Comparison of ENCODE assay signal across 10 cellular contexts in the genomic region with DNA sequence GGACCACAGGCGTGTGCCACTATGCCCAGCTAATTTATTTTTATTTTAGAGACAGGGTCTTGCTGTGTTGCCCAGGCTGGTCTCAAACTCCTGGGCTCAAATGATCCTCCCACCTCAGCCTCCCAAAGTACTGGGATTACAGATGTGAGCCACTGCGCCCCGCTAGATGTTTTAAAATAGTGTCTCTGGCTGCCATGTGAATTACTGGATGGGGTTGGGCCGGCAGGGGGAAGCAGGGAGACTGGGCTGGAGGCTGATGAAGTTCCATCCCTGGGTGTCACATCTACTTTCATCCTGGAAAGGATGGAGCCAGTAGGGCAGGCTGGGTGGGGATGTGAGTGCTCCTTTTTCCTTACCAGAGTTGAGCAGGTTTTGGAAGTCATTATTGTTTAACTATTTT. TPM values are rescaled to one million over a fixed set of nuclear protein-coding genes. Genes with fewer than 3 reads are reported as not detected.
DNase-seq lines count a peak whose midpoint lies in the region; ATAC-seq and TF ChIP-seq lines count a peak whose summit lies in the region.
"Had no signal": no experiment of that assay in that cellular context is flagged by ENCODE, and none has a peak within 500 bp of the region (broad histone marks: within the 10 kb centered on the region; RNA-seq: fewer than 3 reads in every experiment).

No MANE protein-coding gene starts in this region.

- H3K79me2 ChIP-seq in PC-3 (ENCODE audit: low read length) = no peaks in the 10 kb centered on the region

- no peak overlapping the region for H3K4me3 Mint-ChIP-seq in type B pancreatic cell
- H3K4me3 Mint-ChIP-seq: dendritic cell treated with granulocyte-macrophage colony-stimulating factor and Interleukin-4, amounts not matched to agents 40 ng/mL and 50 ng/mL, for 4 days had no signal

- H3K4me3 ChIP-seq in left ventricle myocardium inferior = no peak overlapping the region
- H3K4me3 ChIP-seq in right cardiac atrium (ENCODE audit: low read length) = no peak overlapping the region
- H3K4me3 ChIP-seq in PC-3 (ENCODE audit: low read length) = no peak overlapping the region
- no peak overlapping the region for H3K4me3 ChIP-seq in fibroblast of pulmonary artery (replicated peaks; ENCODE audit: low read depth, low read length)
- no peak overlapping the region for H3K4me3 ChIP-seq in stomach
- H3K4me3 ChIP-seq: Peyer's patch had no signal

- no peaks in the 10 kb centered on the region for H3K36me3 Mint-ChIP-seq in type B pancreatic cell

- DNase-seq in left ventricle myocardium inferior = no peak
- no peak for DNase-seq in right cardiac atrium
- peak; percentile 37 for DNase-seq in PC-3
- peak; percentile 15 for DNase-seq in fibroblast of pulmonary artery (ENCODE audit: low read depth)
- DNase-seq in type B pancreatic cell (ENCODE audit: extremely low spot score, unreplicated experiment) = no peak
- no peak for DNase-seq in DMS79 treated with DMSO at 0.1 percent for 48 hours (lab: John Stamatoyannopoulos, UW)
- DNase-seq in stomach = no peak
- DNase-seq in NCI-H1105 (lab: John Stamatoyannopoulos, UW) = no peak
- DNase-seq: Peyer's patch had no signal

- CTCF ChIA-PET in PC-3 (lab: Charles Lee) = no interaction called here

- TF ChIP-seq EP300 in stomach (IDR thresholded peaks at IDR 0.05) = no peak

- H3K9ac ChIP-seq in PC-3 (ENCODE audit: low read length) = no peak overlapping the region

- no TSS peak for BruUV-seq in PC-3 (replicated peaks; lab: Mats Ljungman, UMichigan)

- peaks cover 23% of the 10 kb centered on the region for H3K27me3 Mint-ChIP-seq in type B pancreatic cell

- H3K4me1 Mint-ChIP-seq in type B pancreatic cell (ENCODE audit: unreplicated experiment) = peaks cover 5% of the 10 kb centered on the region

- H3K9me3 ChIP-seq in left ventricle myocardium inferior (replicated peaks) = no peaks in the 10 kb centered on the region
- no peaks in the 10 kb centered on the region for H3K9me3 ChIP-seq in right cardiac atrium (ENCODE audit: control insufficient read depth, low read length)
- H3K9me3 ChIP-seq in PC-3 (ENCODE audit: low read length) = no peaks in the 10 kb centered on the region
- no peaks in the 10 kb centered on the region for H3K9me3 ChIP-seq in stomach
- H3K9me3 ChIP-seq: Peyer's patch had no signal

- no peak overlapping the region for H3K27ac ChIP-seq in left ventricle myocardium inferior (replicated peaks)
- no peak overlapping the region for H3K27ac ChIP-seq in right cardiac atrium (ENCODE audit: low read length)
- no peak overlapping the region for H3K27ac ChIP-seq in PC-3 (ENCODE audit: low read length)
- H3K27ac ChIP-seq in stomach = no peak overlapping the region
- H3K27ac ChIP-seq: Peyer's patch had no signal

- peaks cover 31% of the 10 kb centered on the region for H3K27me3 ChIP-seq in left ventricle myocardium inferior (ENCODE audit: low read depth)
- no peaks in the 10 kb centered on the region for H3K27me3 ChIP-seq in right cardiac atrium (ENCODE audit: control insufficient read depth, insufficient read depth)
- H3K27me3 ChIP-seq in PC-3 (ENCODE audit: low read length) = no peaks in the 10 kb centered on the region
- H3K27me3 ChIP-seq in stomach = no peaks in the 10 kb centered on the region
- H3K27me3 ChIP-seq: Peyer's patch had no signal

- H4K20me1 ChIP-seq in PC-3 (ENCODE audit: low read length) = no peaks in the 10 kb centered on the region

- POLR2A ChIA-PET in PC-3 (lab: Charles Lee; ENCODE audit: unreplicated experiment) = no interaction called here

- H3K4me1 ChIP-seq in left ventricle myocardium inferior (no peaks in the 10 kb centered on the region), right cardiac atrium (ENCODE audit: control insufficient read depth, insufficient read depth, low read length) (no peaks in the 10 kb centered on the region), PC-3 (ENCODE audit: insufficient read depth, low read length) (no peaks in the 10 kb centered on the region), stomach (no peaks in the 10 kb centered on the region)
- H3K4me1 ChIP-seq: Peyer's patch had no signal

- no peaks in the 10 kb centered on the region for H3K9me2 ChIP-seq in PC-3 (replicated peaks; ENCODE audit: low read length)

- intact Hi-C loops in left ventricle myocardium inferior (cut with micrococcal nuclease) (no loop called here), right cardiac atrium (cut with DNase I) (no loop called here), PC-3 (cut with micrococcal nuclease) (no loop called here), stomach (cut with DNase I; ENCODE audit: low total_unique reads) (no loop called here)

- TF ChIP-seq POLR2A in stomach (IDR thresholded peaks at IDR 0.05) = no peak

- no peak overlapping the region for H3K4me2 ChIP-seq in PC-3 (ENCODE audit: low read length)

- WGBS in right cardiac atrium = 60% methylated on average over 4 of the region's 4 CpGs
- 56 to 76% (median 64%) methylated on average over 4 of the region's 4 CpGs for WGBS in stomach, 5 donors

- H3K27ac Mint-ChIP-seq in type B pancreatic cell = no peak overlapping the region
- H3K27ac Mint-ChIP-seq: dendritic cell treated with granulocyte-macrophage colony-stimulating factor and Interleukin-4, amounts not matched to agents 40 ng/mL and 50 ng/mL, for 4 days had no signal

- no peaks in the 10 kb centered on the region for H3K36me3 ChIP-seq in left ventricle myocardium inferior
- H3K36me3 ChIP-seq in PC-3 (ENCODE audit: low read depth, low read length) = no peaks in the 10 kb centered on the region
- no peaks in the 10 kb centered on the region for H3K36me3 ChIP-seq in stomach
- H3K36me3 ChIP-seq: Peyer's patch had no signal

- peak; percentile 30 for TF ChIP-seq CTCF in left ventricle myocardium inferior (IDR thresholded peaks at IDR 0.05; ENCODE audit: borderline replicate concordance)
- TF ChIP-seq CTCF in PC-3 (conservative IDR thresholded peaks at IDR 0.05; ENCODE audit: low read depth, low read length) = peak; percentile 62
- peak; percentile 30 for TF ChIP-seq CTCF in fibroblast of pulmonary artery (IDR thresholded peaks at IDR 0.05; ENCODE audit: low read length, missing control alignments)
- TF ChIP-seq CTCF in type B pancreatic cell (conservative IDR thresholded peaks at IDR 0.05) = peak; percentile 54
- no peak for TF ChIP-seq CTCF in stomach (IDR thresholded peaks at IDR 0.05)

- peaks cover under 1% of the 10 kb centered on the region for H3K9me3 Mint-ChIP-seq in type B pancreatic cell
- H3K9me3 Mint-ChIP-seq: dendritic cell treated with granulocyte-macrophage colony-stimulating factor and Interleukin-4, amounts not matched to agents 40 ng/mL and 50 ng/mL, for 4 days had no signal

- ATAC-seq in right cardiac atrium = no peak
- peak; percentile 85 for ATAC-seq in PC-3

- H2AFZ ChIP-seq in PC-3 (ENCODE audit: low read length) = no peak overlapping the region

- no peaks in the 10 kb centered on the region for H3F3A ChIP-seq in PC-3 (ENCODE audit: low read length, unreplicated experiment)

RNA-seq across cellular contexts. Expression of a gene that starts 46.1 kb away (rescaled TPM):
- not detected for total RNA-seq in left ventricle myocardium inferior
- under 1 TPM in 3 of 4 donors, not detected in 1; 0.06 to 0.09 (median 0.06) TPM for total RNA-seq in right cardiac atrium
- 0.11 TPM for polyA plus RNA-seq in right cardiac atrium
- 0.15 and 0.17 TPM in 2 replicates for total RNA-seq in PC-3 (2014; rRNA removed)
- total RNA-seq in type B pancreatic cell (ENCODE audit: low replicate concordance) = 0.29 and 0.56 TPM in 2 replicates
- under 1 TPM in 2 of 5 donors, not detected in 3; under 0.01 to 0.92 TPM for total RNA-seq in stomach
- polyA plus RNA-seq in stomach = under 1 TPM; 0.03 to 0.25 (median 0.15) TPM

Comparison
In these comparisons a context has a peak if more than half of its experiments do, and no peak if none do; other contexts are left out.
1. DNase-seq: peak in PC-3 (single experiment) and fibroblast of pulmonary artery (single experiment); none in left ventricle myocardium inferior (single experiment), right cardiac atrium (0 of 3), type B pancreatic cell (single experiment), DMS79 treated with DMSO at 0.1 percent for 48 hours (single experiment), stomach (single experiment) and NCI-H1105 (single experiment).
2. CTCF ChIP-seq: peak in left ventricle myocardium inferior (single experiment), PC-3 (single experiment), fibroblast of pulmonary artery (single experiment) and type B pancreatic cell (single experiment); none in stomach (0 of 7).